Comparison of ENCODE assay signal across 24 cellular contexts in genomic region chr5:174410716-174411512, GRCh38.
A peak's percentile ranks its signal among the peaks of the same experiment; 100 is the strongest.
DNase-seq lines count a peak whose midpoint lies in the region; ATAC-seq, FAIRE-seq and TF ChIP-seq lines count a peak whose summit lies in the region.
"Had no signal": no experiment of that assay in that cellular context is flagged by ENCODE, and none has a peak within 500 bp of the region (broad histone marks: within the 10 kb centered on the region; RNA-seq: fewer than 3 reads in every experiment).

No MANE protein-coding gene starts in this region.

- no peaks in the 10 kb centered on the region for H3K36me3 ChIP-seq in astrocyte (ENCODE audit: insufficient read depth, low read length)
- no peaks in the 10 kb centered on the region for H3K36me3 ChIP-seq in sigmoid colon
- H3K36me3 ChIP-seq in adrenal gland (replicated peaks in 1 of 2), result no peaks in the 10 kb centered on the region
- H3K36me3 ChIP-seq: BLaER1 treated with 17β-estradiol and CSF1 and Interleukin-3, amounts not matched to agents 10 nM and 100 nM; SJSA1; tibial nerve had no signal

- no peak overlapping the region for H3K4me3 Mint-ChIP-seq in astrocyte (ENCODE audit: unreplicated experiment)
- H3K4me3 Mint-ChIP-seq in mesothelial cell of epicardium, result no peak overlapping the region
- H3K4me3 Mint-ChIP-seq: activated CD4-positive, alpha-beta T cell treated with anti-CD3 and anti-CD28 coated beads for 36 hours; brain; dendritic cell treated with granulocyte-macrophage colony-stimulating factor and Interleukin-4, amounts not matched to agents 40 ng/mL and 50 ng/mL, for 4 days; immature natural killer cell; neural crest cell had no signal

- peak overlapping the region; percentile 47 for H2AFZ ChIP-seq in astrocyte (ENCODE audit: low read depth, low read length)

- TF ChIP-seq CTCF in astrocyte (IDR thresholded peaks at IDR 0.05; ENCODE audit: insufficient read depth, low read depth, low read length), result no peak
- TF ChIP-seq CTCF in mesothelial cell of epicardium (IDR thresholded peaks at IDR 0.05; ENCODE audit: unreplicated experiment), result no peak
- no peak for TF ChIP-seq CTCF in sigmoid colon (IDR thresholded peaks at IDR 0.05)
- no peak for TF ChIP-seq CTCF in adrenal gland (IDR thresholded peaks at IDR 0.05)

- no peak for ATAC-seq in HG02642 (IDR thresholded peaks at IDR 0.05; ENCODE audit: poor library complexity, unreplicated experiment)
- ATAC-seq: activated CD4-positive, alpha-beta T cell treated with anti-CD3 and anti-CD28 coated beads for 36 hours had no signal

- H3K9me3 Mint-ChIP-seq in astrocyte (ENCODE audit: unreplicated experiment) (peaks cover 8% of the 10 kb centered on the region), mesothelial cell of epicardium (peaks cover 4% of the 10 kb centered on the region)

- no peaks in the 10 kb centered on the region for H4K20me1 ChIP-seq in astrocyte (ENCODE audit: insufficient read depth, low read length)
- H4K20me1 ChIP-seq: BLaER1 treated with 17β-estradiol and CSF1 and Interleukin-3, amounts not matched to agents 10 nM and 100 nM had no signal

- H3K27me3 Mint-ChIP-seq in astrocyte (ENCODE audit: low read depth, unreplicated experiment), result peaks cover 6% of the 10 kb centered on the region
- no peaks in the 10 kb centered on the region for H3K27me3 Mint-ChIP-seq in mesothelial cell of epicardium (ENCODE audit: low read depth)

- peak; percentile 61 for DNase-seq in ELR (ENCODE audit: low read depth)
- peak; percentile 14 for DNase-seq in NCI-H2227 (lab: John Stamatoyannopoulos, UW; ENCODE audit: unreplicated experiment)
- DNase-seq in astrocyte (ENCODE audit: low read depth), result peak; percentile 88
- no peak for DNase-seq in mesothelial cell of epicardium (ENCODE audit: low spot score in 2 of 2, unreplicated experiment in 2 of 2)
- DNase-seq in sigmoid colon, result no peak
- no peak for DNase-seq in DMS 273 (lab: John Stamatoyannopoulos, UW; ENCODE audit: unreplicated experiment)
- DNase-seq in adrenal gland, result no peak
- DNase-seq: activated CD4-positive, alpha-beta T cell treated with anti-CD3 and anti-CD28 coated beads for 36 hours; activated naive CD4-positive, alpha-beta T cell; erythroblast; immature natural killer cell; MM.1S; NCI-H1930; NCI-H446 treated with DMSO at 0.1 percent for 48 hours; stimulated activated naive CD4-positive, alpha-beta T cell treated with Interleukin-2 at 50 U/mL for 16 hours; T-helper 9 cell had no signal

- no peak for FAIRE-seq in astrocyte (lab: Jason Lieb, UNC)
- FAIRE-seq: GM19239 had no signal

- no peaks in the 10 kb centered on the region for H3K9me3 ChIP-seq in astrocyte (ENCODE audit: insufficient read depth, low read depth, low read length)
- no peaks in the 10 kb centered on the region for H3K9me3 ChIP-seq in sigmoid colon
- no peaks in the 10 kb centered on the region for H3K9me3 ChIP-seq in adrenal gland (replicated peaks in 1 of 3)
- H3K9me3 ChIP-seq: BLaER1 treated with 17β-estradiol and CSF1 and Interleukin-3, amounts not matched to agents 10 nM and 100 nM; SJSA1 had no signal

- no peak overlapping the region for H3K27ac Mint-ChIP-seq in astrocyte (ENCODE audit: unreplicated experiment)
- peak overlapping the region; percentile 80 for H3K27ac Mint-ChIP-seq in mesothelial cell of epicardium
- H3K27ac Mint-ChIP-seq: activated CD4-positive, alpha-beta T cell treated with anti-CD3 and anti-CD28 coated beads for 36 hours; brain; dendritic cell treated with granulocyte-macrophage colony-stimulating factor and Interleukin-4, amounts not matched to agents 40 ng/mL and 50 ng/mL, for 4 days; immature natural killer cell had no signal

- H3K4me2 ChIP-seq in astrocyte (ENCODE audit: low read length), result peak overlapping the region; percentile 51
- H3K4me2 ChIP-seq: BLaER1 treated with 17β-estradiol and CSF1 and Interleukin-3, amounts not matched to agents 10 nM and 100 nM had no signal

- no peak for TF ChIP-seq EP300 in sigmoid colon (IDR thresholded peaks at IDR 0.05)

- H3K9ac ChIP-seq in astrocyte (ENCODE audit: low read length), result peak overlapping the region; percentile 41
- H3K9ac ChIP-seq: BLaER1 treated with 17β-estradiol and CSF1 and Interleukin-3, amounts not matched to agents 10 nM and 100 nM had no signal

- peaks cover 15% of the 10 kb centered on the region for H3K4me1 ChIP-seq in astrocyte (ENCODE audit: insufficient read depth, low read length)
- no peaks in the 10 kb centered on the region for H3K4me1 ChIP-seq in sigmoid colon
- no peaks in the 10 kb centered on the region for H3K4me1 ChIP-seq in adrenal gland (replicated peaks in 1 of 2)
- H3K4me1 ChIP-seq: SJSA1 had no signal

- H3K4me3 ChIP-seq in astrocyte (ENCODE audit: insufficient read depth, low read depth, low read length) (no peak overlapping the region), sigmoid colon (no peak overlapping the region), adrenal gland (no peak overlapping the region)
- H3K4me3 ChIP-seq: BLaER1 treated with 17β-estradiol and CSF1 and Interleukin-3, amounts not matched to agents 10 nM and 100 nM; SJSA1; tibial nerve had no signal

- H3K36me3 Mint-ChIP-seq in astrocyte (ENCODE audit: low read depth, unreplicated experiment), result no peaks in the 10 kb centered on the region
- no peaks in the 10 kb centered on the region for H3K36me3 Mint-ChIP-seq in mesothelial cell of epicardium
- H3K36me3 Mint-ChIP-seq: brain, immature natural killer cell had no signal

- H3K27ac ChIP-seq in astrocyte (ENCODE audit: low read depth, low read length) (peak overlapping the region; percentile 38), sigmoid colon (no peak overlapping the region), adrenal gland (no peak overlapping the region)
- H3K27ac ChIP-seq: BLaER1 treated with 17β-estradiol and CSF1 and Interleukin-3, amounts not matched to agents 10 nM and 100 nM; SJSA1; tibial nerve had no signal

- no peak for TF ChIP-seq POLR2A in sigmoid colon (IDR thresholded peaks at IDR 0.05)
- TF ChIP-seq POLR2A in adrenal gland (IDR thresholded peaks at IDR 0.05), result no peak

- H3K79me2 ChIP-seq in astrocyte (ENCODE audit: insufficient read depth, low read length), result no peaks in the 10 kb centered on the region

- WGBS in sigmoid colon, 2 donors, result 71 to 81% methylated on average over 12 of the region's 12 CpGs
- 66 to 78% (median 76%) methylated on average over 12 of the region's 12 CpGs for WGBS in adrenal gland, 4 donors

- H3K4me1 Mint-ChIP-seq in astrocyte (ENCODE audit: low read depth, unreplicated experiment), result peaks cover 15% of the 10 kb centered on the region
- peaks cover 42% of the 10 kb centered on the region for H3K4me1 Mint-ChIP-seq in mesothelial cell of epicardium
- H3K4me1 Mint-ChIP-seq: activated CD4-positive, alpha-beta T cell treated with anti-CD3 and anti-CD28 coated beads for 36 hours; immature natural killer cell had no signal

- intact Hi-C loops in sigmoid colon (cut with DNase I), result no loop called here
- intact Hi-C loops in adrenal gland (cut with DNase I), result loop anchor here (10.0 kb wide), 2 partner anchors 384 to 524 kb away; no protein-coding TSS in a partner anchor

- H3K27me3 ChIP-seq in astrocyte (ENCODE audit: insufficient read depth, low read length), result no peaks in the 10 kb centered on the region
- peaks cover 0 to 6% (median 0%) of the 10 kb centered on the region in 3 donors for H3K27me3 ChIP-seq in sigmoid colon
- peaks cover 7% of the 10 kb centered on the region for H3K27me3 ChIP-seq in adrenal gland
- H3K27me3 ChIP-seq: BLaER1 treated with 17β-estradiol and CSF1 and Interleukin-3, amounts not matched to agents 10 nM and 100 nM; SJSA1; tibial nerve had no signal

Comparison
In these comparisons a context has a peak if more than half of its experiments do, and no peak if none do; other contexts are left out.
1. DNase-seq: peak in ELR (single experiment), NCI-H2227 (single experiment) and astrocyte (single experiment); none in mesothelial cell of epicardium (0 of 2), sigmoid colon (single experiment), DMS 273 (single experiment) and adrenal gland (0 of 7).